12 cellular contexts compared by ENCODE assay signal in genomic region chr1:81505831-81506230, GRCh38.
DNase-seq lines count a peak whose midpoint lies in the region; ATAC-seq and TF ChIP-seq lines count a peak whose summit lies in the region.
"Had no signal": no experiment of that assay in that cellular context is flagged by ENCODE, and none has a peak within 500 bp of the region (broad histone marks: within the 10 kb centered on the region; RNA-seq: fewer than 3 reads in every experiment).

No MANE protein-coding gene starts in this region.

- H3K4me1 ChIP-seq in spleen = peaks cover 0 to 22% (median 7%) of the 10 kb centered on the region in 6 donors
- H3K4me1 ChIP-seq: Caco-2 had no signal

- H3K9me3 Mint-ChIP-seq in memory B cell = peaks cover 2% of the 10 kb centered on the region
- no peaks in the 10 kb centered on the region for H3K9me3 Mint-ChIP-seq in T-helper 2 cell treated with Interferon-gamma antibody and Interleukin-4, amounts not matched to agents 5 μg/mL and 100 μg/mL, for 36 hours
- no peaks in the 10 kb centered on the region for H3K9me3 Mint-ChIP-seq in activated CD8-positive, alpha-beta T cell treated with anti-CD3 and anti-CD28 coated beads, Interleukin-2, amount 10 ng/mL, durations not matched to agents 7 days and 5 days (ENCODE audit: insufficient read depth)

- H3K27me3 Mint-ChIP-seq in memory B cell = no peaks in the 10 kb centered on the region
- no peaks in the 10 kb centered on the region for H3K27me3 Mint-ChIP-seq in T-helper 2 cell treated with Interferon-gamma antibody and Interleukin-4, amounts not matched to agents 5 μg/mL and 100 μg/mL, for 36 hours (ENCODE audit: low read depth)
- H3K27me3 Mint-ChIP-seq in activated CD8-positive, alpha-beta T cell treated with anti-CD3 and anti-CD28 coated beads, Interleukin-2, amount 10 ng/mL, durations not matched to agents 7 days and 5 days (ENCODE audit: low read depth) = no peaks in the 10 kb centered on the region
- H3K27me3 Mint-ChIP-seq: activated naive CD4-positive, alpha-beta T cell treated with anti-CD3 and anti-CD28 coated beads, Interleukin-2, amount 10 ng/mL, durations not matched to agents 7 days and 5 days had no signal

- peak; percentile 95 for ATAC-seq in GM18907 (IDR thresholded peaks at IDR 0.05; ENCODE audit: unreplicated experiment)
- peak; percentile 96 for ATAC-seq in GM21717 (IDR thresholded peaks at IDR 0.05; ENCODE audit: unreplicated experiment)
- peak; percentile 100 for ATAC-seq in HG03103 (IDR thresholded peaks at IDR 0.05; ENCODE audit: low read depth, unreplicated experiment)
- peak; percentile 99 for ATAC-seq in memory B cell (ENCODE audit: low read depth)
- no peak for ATAC-seq in activated CD8-positive, alpha-beta T cell treated with anti-CD3 and anti-CD28 coated beads, Interleukin-2, amount 10 ng/mL, durations not matched to agents 7 days and 5 days
- ATAC-seq: stimulated activated naive CD8-positive, alpha-beta T cell treated with anti-CD3 and anti-CD28 coated beads, Interleukin-15, Interleukin-2, amounts not matched to agents 100 U/mL and 50 U/mL, for 24 hours had no signal

- DNase-seq in memory B cell (ENCODE audit: low spot score in 2 of 2) = peak in 1 of 2 donors; percentile 31
- DNase-seq in T-helper 2 cell treated with Interferon-gamma antibody and Interleukin-4, amounts not matched to agents 5 μg/mL and 100 μg/mL, for 36 hours (ENCODE audit: low spot score) = no peak
- DNase-seq in spleen = no peak
- DNase-seq in substantia nigra (lab: John Stamatoyannopoulos, UW) = no peak
- no peak for DNase-seq in activated CD8-positive, alpha-beta T cell treated with anti-CD3 and anti-CD28 coated beads, Interleukin-2, amount 10 ng/mL, durations not matched to agents 7 days and 5 days
- DNase-seq: activated naive CD4-positive, alpha-beta T cell treated with anti-CD3 and anti-CD28 coated beads, Interleukin-2, amount 10 ng/mL, durations not matched to agents 7 days and 5 days; Caco-2; NCI-H2029 treated with DMSO at 0.1 percent for 48 hours; stimulated activated naive CD8-positive, alpha-beta T cell treated with anti-CD3 and anti-CD28 coated beads, Interleukin-15, Interleukin-2, amounts not matched to agents 100 U/mL and 50 U/mL, for 24 hours had no signal

- no peaks in the 10 kb centered on the region for H3K9me3 ChIP-seq in spleen
- H3K9me3 ChIP-seq: Caco-2 had no signal

- CTCF ChIA-PET in activated CD8-positive, alpha-beta T cell treated with anti-CD3 and anti-CD28 coated beads, Interleukin-2, amount 10 ng/mL, durations not matched to agents 7 days and 5 days (lab: Charles Lee) = no interaction called here

- no peak for TF ChIP-seq POLR2A in spleen (IDR thresholded peaks at IDR 0.05)

- H3K27ac ChIP-seq in spleen = peak overlapping the region in 1 of 8 donors; percentile 45
- no peak overlapping the region for H3K27ac ChIP-seq in substantia nigra (ENCODE audit: low read depth, low read length, poor library complexity, severe bottlenecking)

- intact Hi-C loops in spleen (cut with DNase I; ENCODE audit: low total_unique reads) = no loop called here

- H3K36me3 ChIP-seq in spleen = no peaks in the 10 kb centered on the region

- H3K4me3 Mint-ChIP-seq in memory B cell = peak overlapping the region; percentile 17
- H3K4me3 Mint-ChIP-seq in T-helper 2 cell treated with Interferon-gamma antibody and Interleukin-4, amounts not matched to agents 5 μg/mL and 100 μg/mL, for 36 hours = no peak overlapping the region
- H3K4me3 Mint-ChIP-seq in activated CD8-positive, alpha-beta T cell treated with anti-CD3 and anti-CD28 coated beads, Interleukin-2, amount 10 ng/mL, durations not matched to agents 7 days and 5 days = no peak overlapping the region
- H3K4me3 Mint-ChIP-seq: activated naive CD4-positive, alpha-beta T cell treated with anti-CD3 and anti-CD28 coated beads, Interleukin-2, amount 10 ng/mL, durations not matched to agents 7 days and 5 days had no signal

- no peak overlapping the region for H3K4me3 ChIP-seq in spleen

- TF ChIP-seq CTCF in spleen (IDR thresholded peaks at IDR 0.05 in 8 of 11, conservative IDR thresholded peaks at IDR 0.05 in 3 of 11) = no peak

- 67 to 80% (median 78%) methylated on average over 4 of the region's 4 CpGs for WGBS in spleen, 5 donors

- H3K27ac Mint-ChIP-seq in memory B cell = peak overlapping the region; percentile 66
- H3K27ac Mint-ChIP-seq in T-helper 2 cell treated with Interferon-gamma antibody and Interleukin-4, amounts not matched to agents 5 μg/mL and 100 μg/mL, for 36 hours = no peak overlapping the region
- no peak overlapping the region for H3K27ac Mint-ChIP-seq in activated CD8-positive, alpha-beta T cell treated with anti-CD3 and anti-CD28 coated beads, Interleukin-2, amount 10 ng/mL, durations not matched to agents 7 days and 5 days
- H3K27ac Mint-ChIP-seq: activated naive CD4-positive, alpha-beta T cell treated with anti-CD3 and anti-CD28 coated beads, Interleukin-2, amount 10 ng/mL, durations not matched to agents 7 days and 5 days had no signal

- POLR2A ChIA-PET in activated CD8-positive, alpha-beta T cell treated with anti-CD3 and anti-CD28 coated beads, Interleukin-2, amount 10 ng/mL, durations not matched to agents 7 days and 5 days (lab: Charles Lee) = no interaction called here

- no peaks in the 10 kb centered on the region for H3K36me3 Mint-ChIP-seq in memory B cell
- H3K36me3 Mint-ChIP-seq in T-helper 2 cell treated with Interferon-gamma antibody and Interleukin-4, amounts not matched to agents 5 μg/mL and 100 μg/mL, for 36 hours (ENCODE audit: low read depth) = no peaks in the 10 kb centered on the region
- H3K36me3 Mint-ChIP-seq in activated CD8-positive, alpha-beta T cell treated with anti-CD3 and anti-CD28 coated beads, Interleukin-2, amount 10 ng/mL, durations not matched to agents 7 days and 5 days (ENCODE audit: low read depth) = no peaks in the 10 kb centered on the region
- H3K36me3 Mint-ChIP-seq: activated naive CD4-positive, alpha-beta T cell treated with anti-CD3 and anti-CD28 coated beads, Interleukin-2, amount 10 ng/mL, durations not matched to agents 7 days and 5 days had no signal

- peaks cover 9% of the 10 kb centered on the region for H3K4me1 Mint-ChIP-seq in memory B cell
- no peaks in the 10 kb centered on the region for H3K4me1 Mint-ChIP-seq in T-helper 2 cell treated with Interferon-gamma antibody and Interleukin-4, amounts not matched to agents 5 μg/mL and 100 μg/mL, for 36 hours (ENCODE audit: low read depth)
- no peaks in the 10 kb centered on the region for H3K4me1 Mint-ChIP-seq in activated CD8-positive, alpha-beta T cell treated with anti-CD3 and anti-CD28 coated beads, Interleukin-2, amount 10 ng/mL, durations not matched to agents 7 days and 5 days (ENCODE audit: low read depth)
- H3K4me1 Mint-ChIP-seq: activated naive CD4-positive, alpha-beta T cell treated with anti-CD3 and anti-CD28 coated beads, Interleukin-2, amount 10 ng/mL, durations not matched to agents 7 days and 5 days had no signal

- no peaks in the 10 kb centered on the region for H3K27me3 ChIP-seq in spleen (replicated peaks in 1 of 7)
